In genomic region chr1:30878016-30878415, GRCh38 we compare ENCODE assay signal across 24 cellular contexts. TPM values are rescaled to one million over a fixed set of nuclear protein-coding genes. Genes with fewer than 3 reads are reported as not detected.
DNase-seq lines count a peak whose midpoint lies in the region; ATAC-seq and TF ChIP-seq lines count a peak whose summit lies in the region.
"Had no signal": no experiment of that assay in that cellular context is flagged by ENCODE, and none has a peak within 500 bp of the region (broad histone marks: within the 10 kb centered on the region; RNA-seq: fewer than 3 reads in every experiment).

No MANE protein-coding gene starts in this region.

- peaks cover 55% of the 10 kb centered on the region for H3K36me3 Mint-ChIP-seq in dendritic cell treated with granulocyte-macrophage colony-stimulating factor and Interleukin-4, amounts not matched to agents 40 ng/mL and 50 ng/mL, for 4 days (ENCODE audit: low read depth)
- H3K36me3 Mint-ChIP-seq: naive thymus-derived CD4-positive, alpha-beta T cell had no signal

- WGBS in heart right ventricle, 2 donors: 84 to 88% methylated on average over 9 of the region's 9 CpGs

- no peak for TF ChIP-seq CTCF in heart right ventricle (IDR thresholded peaks at IDR 0.05)
- TF ChIP-seq CTCF in neural cell (IDR thresholded peaks at IDR 0.05; ENCODE audit: poor library complexity, severe bottlenecking): no peak
- TF ChIP-seq CTCF in upper lobe of right lung (IDR thresholded peaks at IDR 0.05): no peak

- peak overlapping the region; percentile 98 for H3K4me2 ChIP-seq in neural cell (ENCODE audit: low read length)

- H3K9me2 ChIP-seq in neural cell (ENCODE audit: insufficient read depth, low read length): no peaks in the 10 kb centered on the region

- no peaks in the 10 kb centered on the region for H3K9me3 Mint-ChIP-seq in dendritic cell treated with granulocyte-macrophage colony-stimulating factor and Interleukin-4, amounts not matched to agents 40 ng/mL and 50 ng/mL, for 4 days
- H3K9me3 Mint-ChIP-seq: activated T-cell treated with anti-CD3 and anti-CD28 coated beads, Interleukin-2, amount 50 U/mL, for 24 hours had no signal

- intact Hi-C loops in heart right ventricle (cut with DNase I) (no loop called here), Right ventricle myocardium superior (cut with DNase I) (no loop called here), upper lobe of right lung (cut with DNase I) (no loop called here)
- intact Hi-C loops in dendritic cell treated with granulocyte-macrophage colony-stimulating factor and Interleukin-4, amounts not matched to agents 40 ng/mL and 50 ng/mL, for 4 days (cut with micrococcal nuclease): no loop called here

- H4K20me1 ChIP-seq in neural cell (ENCODE audit: insufficient read depth): no peaks in the 10 kb centered on the region

- H3K9me3 ChIP-seq in heart right ventricle (peaks cover 0 to 11% (median 4%) of the 10 kb centered on the region in 11 donors), neural cell (ENCODE audit: low read length) (peaks cover 8% of the 10 kb centered on the region), upper lobe of right lung (no peaks in the 10 kb centered on the region)
- H3K9me3 ChIP-seq: colonic mucosa, pancreas, right lobe of liver had no signal

- peaks cover 7 to 45% (median 29%) of the 10 kb centered on the region in 9 donors for H3K4me1 ChIP-seq in heart right ventricle
- peaks cover 17% of the 10 kb centered on the region for H3K4me1 ChIP-seq in upper lobe of right lung
- H3K4me1 ChIP-seq: colonic mucosa, pancreas, right lobe of liver had no signal

- H3K36me3 ChIP-seq in heart right ventricle (peaks cover 0 to 36% (median 14%) of the 10 kb centered on the region in 9 donors), neural cell (ENCODE audit: insufficient read depth, low read length) (peaks cover 9% of the 10 kb centered on the region), upper lobe of right lung (no peaks in the 10 kb centered on the region)
- H3K36me3 ChIP-seq: colonic mucosa, pancreas, right lobe of liver had no signal

- H3K27me3 ChIP-seq in heart right ventricle (no peaks in the 10 kb centered on the region), neural cell (ENCODE audit: insufficient read depth, low read depth, low read length) (no peaks in the 10 kb centered on the region), upper lobe of right lung (no peaks in the 10 kb centered on the region)
- H3K27me3 ChIP-seq: colonic mucosa, pancreas, right lobe of liver had no signal

- ATAC-seq in heart right ventricle (no peak), Right ventricle myocardium superior (ENCODE audit: poor library complexity) (no peak), upper lobe of right lung (no peak)
- ATAC-seq: activated CD4-positive, alpha-beta T cell treated with anti-CD3 and anti-CD28 coated beads for 36 hours; naive thymus-derived CD4-positive, alpha-beta T cell; stimulated activated naive CD8-positive, alpha-beta T cell treated with anti-CD3 and anti-CD28 coated beads, Interleukin-15, Interleukin-2, amounts not matched to agents 100 U/mL and 50 U/mL, for 24 hours had no signal

- H3K4me3 ChIP-seq in heart right ventricle (no peak overlapping the region), neural cell (ENCODE audit: low read length) (peak overlapping the region; percentile 66), upper lobe of right lung (no peak overlapping the region)
- H3K4me3 ChIP-seq: colonic mucosa, pancreas, right lobe of liver, SK-N-MC had no signal

- peaks cover 86% of the 10 kb centered on the region for H3K27me3 Mint-ChIP-seq in dendritic cell treated with granulocyte-macrophage colony-stimulating factor and Interleukin-4, amounts not matched to agents 40 ng/mL and 50 ng/mL, for 4 days

- no peaks in the 10 kb centered on the region for H3F3A ChIP-seq in neural cell (ENCODE audit: insufficient read depth, low read length, poor library complexity, severe bottlenecking)

- H3K4me3 Mint-ChIP-seq in dendritic cell treated with granulocyte-macrophage colony-stimulating factor and Interleukin-4, amounts not matched to agents 40 ng/mL and 50 ng/mL, for 4 days: no peak overlapping the region
- H3K4me3 Mint-ChIP-seq: activated CD4-positive, alpha-beta T cell treated with anti-CD3 and anti-CD28 coated beads for 36 hours; activated T-cell treated with anti-CD3 and anti-CD28 coated beads, Interleukin-2, amount 50 U/mL, for 24 hours; naive thymus-derived CD4-positive, alpha-beta T cell had no signal

- DNase-seq in heart right ventricle: no peak
- no peak for DNase-seq in Right ventricle myocardium superior
- DNase-seq in upper lobe of right lung: no peak
- no peak for DNase-seq in mucosa of gallbladder (ENCODE audit: low spot score)
- DNase-seq in CD1c-positive myeloid dendritic cell (ENCODE audit: extremely low spot score): no peak
- no peak for DNase-seq in NCI-H345 treated with DMSO at 0.1 percent for 48 hours (lab: John Stamatoyannopoulos, UW; ENCODE audit: unreplicated experiment)
- DNase-seq: activated CD4-positive, alpha-beta T cell treated with anti-CD3 and anti-CD28 coated beads for 36 hours; activated CD8-positive, alpha-beta memory T cell treated with anti-CD3 and anti-CD28 coated beads for 24 hours; activated T-cell treated with anti-CD3 and anti-CD28 coated beads, Interleukin-2, amount 50 U/mL, for 24 hours; COR-L47; GDM1; islet precursor cell; Karpas-422; naive thymus-derived CD4-positive, alpha-beta T cell; NCI-H1694; NCI-H526; stimulated activated naive CD8-positive, alpha-beta T cell treated with anti-CD3 and anti-CD28 coated beads, Interleukin-15, Interleukin-2, amounts not matched to agents 100 U/mL and 50 U/mL, for 24 hours; T-helper 2 cell had no signal

- H3K79me2 ChIP-seq in neural cell (replicated peaks; ENCODE audit: insufficient read depth, low read length): peaks cover 75% of the 10 kb centered on the region

- H3K27ac Mint-ChIP-seq in dendritic cell treated with granulocyte-macrophage colony-stimulating factor and Interleukin-4, amounts not matched to agents 40 ng/mL and 50 ng/mL, for 4 days: peak overlapping the region; percentile 39
- H3K27ac Mint-ChIP-seq: activated CD4-positive, alpha-beta T cell treated with anti-CD3 and anti-CD28 coated beads for 36 hours; activated T-cell treated with anti-CD3 and anti-CD28 coated beads, Interleukin-2, amount 50 U/mL, for 24 hours; naive thymus-derived CD4-positive, alpha-beta T cell had no signal

- TF ChIP-seq EP300 in neural cell (conservative IDR thresholded peaks at IDR 0.05; ENCODE audit: poor library complexity, severe bottlenecking): no peak

- H3K9ac ChIP-seq in neural cell (ENCODE audit: low read length): peak overlapping the region; percentile 94

- H2AFZ ChIP-seq in neural cell (ENCODE audit: low read depth, low read length): no peak overlapping the region

- H3K4me1 Mint-ChIP-seq in dendritic cell treated with granulocyte-macrophage colony-stimulating factor and Interleukin-4, amounts not matched to agents 40 ng/mL and 50 ng/mL, for 4 days (ENCODE audit: low read depth): peaks cover 64% of the 10 kb centered on the region
- H3K4me1 Mint-ChIP-seq: activated CD4-positive, alpha-beta T cell treated with anti-CD3 and anti-CD28 coated beads for 36 hours had no signal

- H3K27ac ChIP-seq in heart right ventricle (peak overlapping the region in 6 of 10 donors; percentile 33 to 65 (median 54)), neural cell (ENCODE audit: low read length) (peak overlapping the region; percentile 100), upper lobe of right lung (peak overlapping the region; percentile 51)
- H3K27ac ChIP-seq: colonic mucosa, pancreas, right lobe of liver, SK-N-MC had no signal

- no peak for TF ChIP-seq RAD21 in neural cell (conservative IDR thresholded peaks at IDR 0.05)

TF ChIP-seq in neural cell, 6 proteins besides CTCF, POLR2A, EP300 and RAD21:
- TF ChIP-seq REST (IDR thresholded peaks at IDR 0.05; ENCODE audit: borderline replicate concordance): no peak
- TF ChIP-seq TAF1 (IDR thresholded peaks at IDR 0.05; ENCODE audit: low read depth): no peak
- no peak for TF ChIP-seq MXI1 (conservative IDR thresholded peaks at IDR 0.05; ENCODE audit: poor library complexity, severe bottlenecking)
- no peak for TF ChIP-seq SMC3 (conservative IDR thresholded peaks at IDR 0.05; ENCODE audit: poor library complexity)
- no peak for TF ChIP-seq POLR2AphosphoS5 (IDR thresholded peaks at IDR 0.05)
- TF ChIP-seq EZH2 (IDR thresholded peaks at IDR 0.05; ENCODE audit: borderline replicate concordance, insufficient read depth, low read length, poor library complexity, severe bottlenecking): no peak
TF ChIP-seq in neural cell: peak in this region for 0.

RNA-seq across cellular contexts. Expression of gene SDC3, which starts 30.5 kb away (rescaled TPM):
- total RNA-seq in heart right ventricle (10 to 100 TPM; 17.9 to 57.7 (median 22.1) TPM), Right ventricle myocardium superior (19.9 TPM), upper lobe of right lung (39.4 TPM), mucosa of gallbladder (128 TPM)
- polyA plus RNA-seq in heart right ventricle (10 to 100 TPM; 13.1 to 22.2 TPM), neural cell (55.2 and 79.5 TPM in 2 replicates)
- polyA minus RNA-seq in neural cell: 142 and 179 TPM in 2 replicates
